In the genomic region with DNA sequence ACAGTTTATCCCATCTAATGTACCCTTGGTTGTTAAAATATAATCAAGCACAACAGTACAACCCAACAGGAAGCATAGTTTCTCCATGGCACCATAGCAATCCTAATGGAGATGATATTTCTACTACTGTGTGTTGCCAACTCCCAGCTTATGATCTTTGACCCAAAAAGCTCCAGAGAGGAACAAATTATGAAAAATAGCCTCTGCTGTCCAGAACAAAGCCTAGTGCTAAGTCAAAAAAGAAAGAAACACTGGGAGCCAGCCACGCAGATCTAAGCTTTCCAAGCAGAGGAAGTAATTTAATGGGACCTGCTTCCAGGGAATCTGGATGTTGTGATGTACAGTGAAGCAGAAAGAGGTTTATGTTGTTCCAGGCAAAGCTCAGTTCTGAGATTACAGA, we compare ENCODE assay signal across 20 cellular contexts. TPM values are rescaled to one million over a fixed set of nuclear protein-coding genes. Genes with fewer than 3 reads are reported as not detected.
DNase-seq lines count a peak whose midpoint lies in the region; ATAC-seq, FAIRE-seq and TF ChIP-seq lines count a peak whose summit lies in the region.
"Had no signal": no experiment of that assay in that cellular context is flagged by ENCODE, and none has a peak within 500 bp of the region (broad histone marks: within the 10 kb centered on the region; RNA-seq: fewer than 3 reads in every experiment).

No MANE protein-coding gene starts in this region.

- TF ChIP-seq CTCF in HepG2 (CRISPR knock-in tag; IDR thresholded peaks at IDR 0.05) (no peak), right lobe of liver (IDR thresholded peaks at IDR 0.05) (no peak), gastroesophageal sphincter (IDR thresholded peaks at IDR 0.05) (no peak), nephron progenitor cell (IDR thresholded peaks at IDR 0.05) (no peak), tibial artery (IDR thresholded peaks at IDR 0.05) (no peak), mesothelial cell of epicardium (IDR thresholded peaks at IDR 0.05; ENCODE audit: unreplicated experiment) (no peak)

- ATAC-seq in HepG2 = no peak
- ATAC-seq in right lobe of liver = no peak
- ATAC-seq in gastroesophageal sphincter = peak; percentile 43
- no peak for ATAC-seq in HG02623 (IDR thresholded peaks at IDR 0.05; ENCODE audit: unreplicated experiment)
- ATAC-seq: GM23338 had no signal

- H3K4me1 Mint-ChIP-seq in nephron progenitor cell = peaks cover 23% of the 10 kb centered on the region
- no peaks in the 10 kb centered on the region for H3K4me1 Mint-ChIP-seq in mesothelial cell of epicardium
- H3K4me1 Mint-ChIP-seq: GM23338 had no signal

- H2AFZ ChIP-seq in HepG2 (ENCODE audit: low read length) = no peak overlapping the region
- H2AFZ ChIP-seq: GM23338 had no signal

- H3K9me3 Mint-ChIP-seq in nephron progenitor cell (peaks cover 9% of the 10 kb centered on the region), mesothelial cell of epicardium (no peaks in the 10 kb centered on the region)
- H3K9me3 Mint-ChIP-seq: CD4-positive, alpha-beta T cell; GM23338 had no signal

- no peak for TF ChIP-seq EP300 in HepG2 (IDR thresholded peaks at IDR 0.05; ENCODE audit: low read depth in 2 of 2, low read length in 2 of 2)
- TF ChIP-seq EP300 in HepG2 (CRISPR knock-in tag; IDR thresholded peaks at IDR 0.05; ENCODE audit: borderline replicate concordance) = no peak
- TF ChIP-seq EP300 in gastroesophageal sphincter (IDR thresholded peaks at IDR 0.05) = no peak

- H3K4me3 Mint-ChIP-seq in nephron progenitor cell (no peak overlapping the region), mesothelial cell of epicardium (no peak overlapping the region)
- H3K4me3 Mint-ChIP-seq: CD4-positive, alpha-beta T cell; GM23338 had no signal

- CTCF ChIA-PET in HepG2 (lab: Yijun Ruan, JAX; ENCODE audit: low intra/inter-chr PET ratio, low total read pairs) = no interaction called here

- no peaks in the 10 kb centered on the region for H4K20me1 ChIP-seq in HepG2 (ENCODE audit: insufficient read depth, low read length)

- H3K4me1 ChIP-seq in HepG2 (ENCODE audit: insufficient read depth, low read length) (peaks cover 42% of the 10 kb centered on the region), right lobe of liver (peaks cover 0 to 24% (median 8%) of the 10 kb centered on the region in 4 donors), gastroesophageal sphincter (peaks cover 0 to 9% (median 0%) of the 10 kb centered on the region in 3 donors), tibial artery (peaks cover 0 to 40% (median 14%) of the 10 kb centered on the region in 4 donors)
- H3K4me1 ChIP-seq: BE2C had no signal

- intact Hi-C loops in HepG2 (cut with micrococcal nuclease; ENCODE audit: unreplicated experiment) = loop anchor here (5.0 kb wide), 1 partner anchor 54 kb away; the partner anchor contains the start of gene TASP1
- intact Hi-C loops in right lobe of liver (cut with DNase I) = no loop called here
- intact Hi-C loops in tibial artery (cut with DNase I; ENCODE audit: low total_unique reads) = no loop called here

- no peak for TF ChIP-seq RAD21 in HepG2 (CRISPR knock-in tag; IDR thresholded peaks at IDR 0.05)

- H3K27ac Mint-ChIP-seq in nephron progenitor cell (peak overlapping the region; percentile 44), mesothelial cell of epicardium (no peak overlapping the region)
- H3K27ac Mint-ChIP-seq: CD4-positive, alpha-beta T cell; GM23338 had no signal

- TF ChIP-seq POLR2A in HepG2 (IDR thresholded peaks at IDR 0.05; ENCODE audit: insufficient read depth in 1 of 2, low read depth in 2 of 2, low read length in 2 of 2) (no peak), right lobe of liver (IDR thresholded peaks at IDR 0.05) (no peak), gastroesophageal sphincter (IDR thresholded peaks at IDR 0.05) (no peak)

- H3K27me3 Mint-ChIP-seq in nephron progenitor cell (ENCODE audit: low read depth, poor library complexity) (peaks cover 4% of the 10 kb centered on the region), mesothelial cell of epicardium (ENCODE audit: low read depth) (no peaks in the 10 kb centered on the region)

- H3K36me3 ChIP-seq in HepG2 (replicated peaks in 1 of 2; ENCODE audit: control insufficient read depth in 1 of 2, insufficient read depth in 2 of 2, low read length in 2 of 2) (no peaks in the 10 kb centered on the region), right lobe of liver (no peaks in the 10 kb centered on the region), gastroesophageal sphincter (no peaks in the 10 kb centered on the region), tibial artery (no peaks in the 10 kb centered on the region)
- H3K36me3 ChIP-seq: BE2C had no signal

- in situ Hi-C loops in HepG2 (cut with HindIII; ENCODE audit: extremely low pct_ligation_motif_present, low pct_unique_long_range_greater_than_20kb) = no loop called here

- no peaks in the 10 kb centered on the region for H3K9me3 ChIP-seq in HepG2 (ENCODE audit: low read length)
- H3K9me3 ChIP-seq in right lobe of liver = no peaks in the 10 kb centered on the region
- no peaks in the 10 kb centered on the region for H3K9me3 ChIP-seq in gastroesophageal sphincter
- H3K9me3 ChIP-seq in tibial artery = no peaks in the 10 kb centered on the region
- H3K9me3 ChIP-seq: BE2C, Caco-2 had no signal

- POLR2A ChIA-PET in HepG2 (lab: Yijun Ruan, JAX) = no interaction called here

- WGBS in HepG2 (ENCODE audit: low lambda C conversion rate) = 47% methylated on average over 1 of the region's 1 CpG
- 50% methylated on average over 1 of the region's 1 CpG for WGBS in right lobe of liver (ENCODE audit: insufficient coverage, low coverage, low lambda C conversion rate, missing lambda C conversion rate)
- 0 to 31% methylated on average over 1 of the region's 1 CpG for WGBS in gastroesophageal sphincter (ENCODE audit: low coverage in 1 of 2), 2 donors

- H3K27me3 ChIP-seq in HepG2 (ENCODE audit: control insufficient read depth in 1 of 2, insufficient read depth in 2 of 2, low read length in 2 of 2) = no peaks in the 10 kb centered on the region; a peak in 1 of 5 replicates
- H3K27me3 ChIP-seq in right lobe of liver = no peaks in the 10 kb centered on the region
- H3K27me3 ChIP-seq in gastroesophageal sphincter = no peaks in the 10 kb centered on the region
- H3K27me3 ChIP-seq in tibial artery = no peaks in the 10 kb centered on the region
- H3K27me3 ChIP-seq: BE2C had no signal

- H3K4me2 ChIP-seq in HepG2 (ENCODE audit: low read depth, low read length) = no peak overlapping the region
- H3K4me2 ChIP-seq: GM23338 had no signal

- H3K36me3 Mint-ChIP-seq in nephron progenitor cell (ENCODE audit: low read depth) = no peaks in the 10 kb centered on the region
- H3K36me3 Mint-ChIP-seq in mesothelial cell of epicardium = no peaks in the 10 kb centered on the region

- no peak for FAIRE-seq in HepG2 (lab: Jason Lieb, UNC)
- FAIRE-seq: A204.1, D721Med, GM12892, H54 had no signal

- no peak overlapping the region for H3K4me3 ChIP-seq in HepG2 (replicated peaks in 1 of 3; ENCODE audit: insufficient read depth in 1 of 3, low read depth in 2 of 3, low read length in 3 of 3)
- no peak overlapping the region for H3K4me3 ChIP-seq in right lobe of liver
- H3K4me3 ChIP-seq in gastroesophageal sphincter = no peak overlapping the region
- no peak overlapping the region for H3K4me3 ChIP-seq in tibial artery
- H3K4me3 ChIP-seq: GM23338 had no signal

- no peaks in the 10 kb centered on the region for H3K79me2 ChIP-seq in HepG2 (ENCODE audit: insufficient read depth, low read length)

- no peak overlapping the region for H3K27ac ChIP-seq in HepG2 (ENCODE audit: extremely low read length, insufficient read depth, low read length)
- no peak overlapping the region for H3K27ac ChIP-seq in right lobe of liver
- H3K27ac ChIP-seq in gastroesophageal sphincter = peak overlapping the region in 2 of 4 donors; percentile 21 to 62
- peak overlapping the region; percentile 35 to 47 for H3K27ac ChIP-seq in tibial artery

- no TSS peak for BruUV-seq in HepG2 (replicated peaks; lab: Mats Ljungman, UMichigan)

- DNase-seq in HepG2 (ENCODE audit: low spot score) (no peak), right lobe of liver (no peak), nephron progenitor cell (no peak), tibial artery (no peak), mesothelial cell of epicardium (ENCODE audit: low spot score in 2 of 2, unreplicated experiment in 2 of 2) (no peak)
- no peak for DNase-seq in activated CD4-positive, alpha-beta T cell treated with anti-CD3 and anti-CD28 coated beads for 48 hours
- DNase-seq: ACHN; BE2C; C1 segment of cervical spinal cord; Caco-2; CD4-positive, alpha-beta T cell; GDM1; HCEC 1CT had no signal

- H3K9ac ChIP-seq in HepG2 (ENCODE audit: insufficient read depth, low read depth, low read length) = no peak overlapping the region

TF ChIP-seq in HepG2, 621 proteins besides CTCF, POLR2A, EP300 and RAD21 (continues in another document):
- TF ChIP-seq SRSF9 (IDR thresholded peaks at IDR 0.05; ENCODE audit: borderline replicate concordance, insufficient read depth, low read depth, low read length, poor library complexity, severe bottlenecking) (no peak), ZFP90 (CRISPR knock-in tag; IDR thresholded peaks at IDR 0.05; ENCODE audit: borderline replicate concordance) (no peak), MTA3 (CRISPR knock-in tag; IDR thresholded peaks at IDR 0.05) (no peak)

RNA-seq across cellular contexts. Expression of gene TASP1, which starts 52.2 kb away (rescaled TPM):
- total RNA-seq in HepG2 (2016; rRNA removed; fragmentation: Illumina TruSeq; extraction: Trizol) = 25.2 and 29.1 TPM in 2 replicates
- total RNA-seq in HepG2 (2016; cell fraction: cytosol; rRNA removed; fragmentation: Illumina TruSeq; extraction: Trizol; ENCODE audit: low read depth) = 74.0 and 76.2 TPM in 2 replicates
- 25.6 and 27.8 TPM in 2 replicates for total RNA-seq in HepG2 (2016; cell fraction: insoluble cytoplasmic fraction; rRNA removed; fragmentation: Illumina TruSeq; extraction: Trizol)
- total RNA-seq in HepG2 (2016; cell fraction: membrane; rRNA removed; fragmentation: Illumina TruSeq; extraction: Trizol) = 28.8 and 33.7 TPM in 2 replicates
- total RNA-seq in HepG2 (2016; cell fraction: nucleus; rRNA removed; fragmentation: Illumina TruSeq; extraction: Trizol) = 52.6 and 57.4 TPM in 2 replicates
- 7.4 and 10.0 TPM in 2 replicates for polyA plus RNA-seq in HepG2 (2011; rRNA removed)
- polyA plus RNA-seq in HepG2 (2011; cell fraction: cytosol; rRNA removed) = 6.1 and 7.3 TPM in 2 replicates
- 8.0 and 8.8 TPM in 2 replicates for polyA plus RNA-seq in HepG2 (2011; cell fraction: nucleus; rRNA removed)
- polyA plus RNA-seq in HepG2 (2012) = 7.7 and 10.7 TPM in 2 replicates
- polyA plus RNA-seq in HepG2 (2016; cell fraction: cytosol; fragmentation: Illumina TruSeq; extraction: Trizol; ENCODE audit: low read depth) = 3.5 and 4.1 TPM in 2 replicates
- polyA plus RNA-seq in HepG2 (2016; cell fraction: insoluble cytoplasmic fraction; fragmentation: Illumina TruSeq; extraction: Trizol; ENCODE audit: low read depth) = 24.5 and 25.1 TPM in 2 replicates
- polyA plus RNA-seq in HepG2 (2016; cell fraction: membrane; fragmentation: Illumina TruSeq; extraction: Trizol; ENCODE audit: low read depth) = 7.8 TPM in 2 replicates
- polyA plus RNA-seq in HepG2 (2016; cell fraction: nucleus; fragmentation: Illumina TruSeq; extraction: Trizol; ENCODE audit: insufficient read depth, low read depth) = 14.4 and 16.7 TPM in 2 replicates
- polyA minus RNA-seq in HepG2 (2011; rRNA and poly(A)+ RNA removed; ENCODE audit: low replicate concordance) = 15.6 and 18.8 TPM in 2 replicates
- 9.9 and 13.1 TPM in 2 replicates for polyA minus RNA-seq in HepG2 (2011; cell fraction: cytosol; rRNA and poly(A)+ RNA removed)
- 76.1 and 88.3 TPM in 2 replicates for polyA minus RNA-seq in HepG2 (2011; cell fraction: nucleus; rRNA and poly(A)+ RNA removed)
- total RNA-seq in right lobe of liver = 1 to 10 TPM; 2.5 to 6.1 (median 4.3) TPM
- total RNA-seq in gastroesophageal sphincter = 10 to 100 TPM; 15.2 to 21.3 (median 17.8) TPM
- 19.5 to 22.8 TPM (median 19.7 TPM) in 3 replicates for total RNA-seq in mesothelial cell of epicardium

Comparison
In these comparisons a context has a peak if more than half of its experiments do, and no peak if none do; other contexts are left out.
1. H3K27ac ChIP-seq: peak in tibial artery (2 of 2); none in HepG2 (single experiment) and right lobe of liver (0 of 3).